ENCODE assay signal across 7 cellular contexts in the genomic region with DNA sequence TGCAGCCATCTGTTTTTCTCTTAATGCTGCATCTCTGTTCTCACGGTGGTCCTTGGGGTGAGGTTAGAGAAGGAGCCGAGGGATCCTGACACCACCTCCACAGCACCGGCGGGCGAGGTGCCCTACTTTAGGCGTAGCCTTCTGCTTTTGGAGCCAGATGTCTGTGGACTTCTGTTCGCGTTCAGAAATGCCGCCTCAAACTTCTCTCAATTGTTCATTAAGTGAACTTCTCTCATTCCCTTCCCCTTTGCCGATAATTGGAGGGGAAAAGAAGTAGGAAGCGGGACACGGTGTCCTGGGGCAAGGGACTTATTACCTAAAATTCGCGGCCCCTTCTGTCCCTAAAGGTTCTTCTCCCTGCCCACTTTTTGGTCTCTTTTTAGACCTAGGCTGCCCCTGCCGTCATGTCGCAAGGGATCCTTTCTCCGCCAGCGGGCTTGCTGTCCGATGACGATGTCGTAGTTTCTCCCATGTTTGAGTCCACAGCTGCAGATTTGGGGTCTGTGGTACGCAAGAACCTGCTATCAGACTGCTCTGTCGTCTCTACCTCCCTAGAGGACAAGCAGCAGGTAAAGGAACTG. TPM values are rescaled to one million over a fixed set of nuclear protein-coding genes. Genes with fewer than 3 reads are reported as not detected.
DNase-seq lines count a peak whose midpoint lies in the region; ATAC-seq, FAIRE-seq and TF ChIP-seq lines count a peak whose summit lies in the region.

No MANE protein-coding gene starts in this region.

- H3K27me3 ChIP-seq in MM.1S (replicated peaks; ENCODE audit: insufficient read depth, low read length) (no peaks in the 10 kb centered on the region), H1 (replicated peaks in 1 of 4; ENCODE audit: control insufficient read depth in 3 of 4, extremely low read depth in 1 of 4, insufficient read depth in 3 of 4, low read length in 3 of 4) (no peaks in the 10 kb centered on the region), rectal smooth muscle tissue (ENCODE audit: control insufficient read depth, insufficient read depth, low read length) (no peaks in the 10 kb centered on the region), body of pancreas (no peaks in the 10 kb centered on the region)

- peak overlapping the region; percentile 54 for H3K56ac ChIP-seq in H1 (replicated peaks; ENCODE audit: insufficient read length, low read depth, low read length)

- DNase-seq in MM.1S (peak; percentile 9), H1 (ENCODE audit: low read depth in 1 of 2, low spot score in 2 of 2) (peak in 1 of 2 experiments; percentile 53), GM10248 (ENCODE audit: extremely low spot score) (no peak), body of pancreas (no peak)
- DNase-seq in activated T-cell treated with anti-CD3 and anti-CD28 coated beads, Interleukin-2, amount 50 U/mL, for 1 hour, result no peak

- CTCF ChIA-PET in H1 (lab: Charles Lee; ENCODE audit: partially characterized antibody), result interaction anchor here (0.7 to 2.2 kb wide), 11 partner anchors 9 to 234 kb away, joined by 3 to 7 read pairs (median 3); no protein-coding TSS in a partner anchor
- CTCF ChIA-PET in GM10248 (lab: Yijun Ruan, JAX), result interaction anchor here (0.6 to 4.8 kb wide), 14 partner anchors 8 to 232 kb away, joined by 3 to 32 read pairs (median 3); a partner anchor contains a TSS

- peaks cover 8% of the 10 kb centered on the region for H3K23me2 ChIP-seq in H1 (ENCODE audit: low read depth, low read length)

- H3K79me2 ChIP-seq in MM.1S (ENCODE audit: low read length) (peaks cover 66% of the 10 kb centered on the region), H1 (ENCODE audit: control insufficient read depth in 1 of 2, insufficient read depth in 2 of 2, low read length in 2 of 2) (peaks cover 0 to 40% of the 10 kb centered on the region in 2 experiments; a peak in 2 of 4 replicates)

- H4K8ac ChIP-seq in H1 (ENCODE audit: extremely low read depth, insufficient read depth, low read length), result peak overlapping the region; percentile 81; the same call in 1 of the 2 replicates

- H3K23ac ChIP-seq in H1 (ENCODE audit: insufficient read length), result no peak overlapping the region

- peak overlapping the region; percentile 49 for H4K5ac ChIP-seq in H1 (ENCODE audit: insufficient read length, low read depth, low read length)

- H2BK120ac ChIP-seq in H1 (replicated peaks; ENCODE audit: low read depth, low read length), result no peak overlapping the region

- H2AFZ ChIP-seq in MM.1S (ENCODE audit: low read length), result peak overlapping the region; percentile 73
- H2AFZ ChIP-seq in H1 (ENCODE audit: low read length), result peak overlapping the region; percentile 28; the same call in 1 of the 2 replicates

- TF ChIP-seq EP300 in H1 (IDR thresholded peaks at IDR 0.05; ENCODE audit: borderline replicate concordance in 1 of 2, low read depth in 2 of 2, low read length in 2 of 2), result no peak

- no peak for FAIRE-seq in H1 (lab: Jason Lieb, UNC)

- peaks cover 5% of the 10 kb centered on the region; the same call in 1 of the 2 replicates for H3K4me1 ChIP-seq in MM.1S (ENCODE audit: low read length)
- no peaks in the 10 kb centered on the region; a peak in 2 of 7 replicates for H3K4me1 ChIP-seq in H1 (replicated peaks in 1 of 4; ENCODE audit: control insufficient read depth in 3 of 4, insufficient read depth in 4 of 4, low read length in 3 of 4)
- H3K4me1 ChIP-seq in rectal smooth muscle tissue (ENCODE audit: control insufficient read depth, insufficient read depth, low read length), result peaks cover 6% of the 10 kb centered on the region
- H3K4me1 ChIP-seq in body of pancreas, result peaks cover 21% of the 10 kb centered on the region

- no peak overlapping the region for H2BK12ac ChIP-seq in H1 (ENCODE audit: low read depth, low read length)

- peak overlapping the region; percentile 13 for H4K91ac ChIP-seq in H1 (replicated peaks; ENCODE audit: insufficient read length, low read length)

- peak overlapping the region; percentile 17 for H3K4ac ChIP-seq in H1 (replicated peaks; ENCODE audit: insufficient read length, low read depth, low read length)

- H3K4me2 ChIP-seq in MM.1S (ENCODE audit: low read depth, low read length) (peak overlapping the region; percentile 83), H1 (ENCODE audit: insufficient read depth in 1 of 2, low read depth in 2 of 2, low read length in 2 of 2) (peak overlapping the region; percentile 83 to 87)

- intact Hi-C loops in body of pancreas (cut with DNase I), result no loop called here

- H3K9me3 ChIP-seq in MM.1S (replicated peaks; ENCODE audit: insufficient read depth, low read length) (no peaks in the 10 kb centered on the region), H1 (ENCODE audit: insufficient read depth in 2 of 2, low read depth in 1 of 2, low read length in 1 of 2) (no peaks in the 10 kb centered on the region), body of pancreas (no peaks in the 10 kb centered on the region)

- TF ChIP-seq CTCF in MM.1S (IDR thresholded peaks at IDR 0.05; ENCODE audit: low read length), result no peak
- no peak for TF ChIP-seq CTCF in H1 (IDR thresholded peaks at IDR 0.05; ENCODE audit: control extremely low read depth in 1 of 3, insufficient read depth in 1 of 3, low read depth in 1 of 3, low read length in 3 of 3)
- TF ChIP-seq CTCF in GM10248 (IDR thresholded peaks at IDR 0.05; ENCODE audit: control extremely low read depth, extremely low read depth, low read depth, missing control alignments), result no peak
- TF ChIP-seq CTCF in body of pancreas (IDR thresholded peaks at IDR 0.05), result no peak

- no peak overlapping the region for H2BK15ac ChIP-seq in H1 (ENCODE audit: low read length)

- peak overlapping the region; percentile 27 for H3K18ac ChIP-seq in H1 (ENCODE audit: extremely low read depth, low read length)

- H2AK5ac ChIP-seq in H1 (ENCODE audit: low read depth, low read length), result no peak overlapping the region

- H3K4me3 ChIP-seq in MM.1S (ENCODE audit: low read length), result peak overlapping the region; percentile 77
- peak overlapping the region; percentile 91 to 100 (median 96) for H3K4me3 ChIP-seq in H1 (ENCODE audit: extremely low read depth in 1 of 4, insufficient read depth in 2 of 4, low read depth in 3 of 4, low read length in 4 of 4)
- peak overlapping the region; percentile 54 for H3K4me3 ChIP-seq in rectal smooth muscle tissue (ENCODE audit: low read length)
- H3K4me3 ChIP-seq in body of pancreas, result peak overlapping the region in 1 of 2 donors; percentile 6

- peaks cover 2% of the 10 kb centered on the region; the same call in 1 of the 2 replicates for H3K79me1 ChIP-seq in H1 (ENCODE audit: low read depth, low read length)

- POLR2A ChIA-PET in H1 (lab: Charles Lee; ENCODE audit: partially characterized antibody), result interaction anchor here (0.6 to 4.6 kb wide), 30 partner anchors 9 to 443 kb away, joined by 3 to 37 read pairs (median 4); a partner anchor contains a TSS
- POLR2A ChIA-PET in GM10248 (lab: Yijun Ruan, JAX), result no interaction called here

- peak overlapping the region; percentile 73; the same call in 1 of the 2 replicates for H3K27ac ChIP-seq in MM.1S (ENCODE audit: low read length)
- H3K27ac ChIP-seq in H1 (ENCODE audit: low read depth, low read length), result peak overlapping the region; percentile 91
- no peak overlapping the region for H3K27ac ChIP-seq in rectal smooth muscle tissue (ENCODE audit: low read depth, low read length)
- H3K27ac ChIP-seq in body of pancreas, result no peak overlapping the region

- peak overlapping the region; percentile 75; the same call in 1 of the 2 replicates for H2BK5ac ChIP-seq in H1 (ENCODE audit: low read depth, low read length)

- peaks cover 16% of the 10 kb centered on the region for H3F3A ChIP-seq in MM.1S (ENCODE audit: insufficient read depth, low read length)

- no peak; a peak in 1 of 3 replicates for TF ChIP-seq POLR2A in H1 (IDR thresholded peaks at IDR 0.05; ENCODE audit: control extremely low read depth in 1 of 2, low read depth in 2 of 2, low read length in 2 of 2)
- no peak for TF ChIP-seq POLR2A in body of pancreas (IDR thresholded peaks at IDR 0.05)

- ATAC-seq in GM19324 (IDR thresholded peaks at IDR 0.05; ENCODE audit: low FRiP score, unreplicated experiment) (peak; percentile 2), body of pancreas (no peak)

- no peaks in the 10 kb centered on the region for H3K9me2 ChIP-seq in MM.1S (replicated peaks; ENCODE audit: insufficient read depth, low read length)

- peaks cover 25% of the 10 kb centered on the region for H3K36me3 ChIP-seq in MM.1S (replicated peaks; ENCODE audit: insufficient read depth, low read length)
- H3K36me3 ChIP-seq in H1 (ENCODE audit: control insufficient read depth in 2 of 4, insufficient read depth in 4 of 4, low read length in 3 of 4), result peaks cover 28 to 53% (median 38%) of the 10 kb centered on the region in 4 experiments
- peaks cover 3% of the 10 kb centered on the region for H3K36me3 ChIP-seq in rectal smooth muscle tissue (ENCODE audit: control insufficient read depth, insufficient read depth, low read length)
- peaks cover 0 to 2% of the 10 kb centered on the region in 2 donors for H3K36me3 ChIP-seq in body of pancreas (replicated peaks in 1 of 2; ENCODE audit: insufficient read depth in 1 of 2, low read depth in 2 of 2)

- peak overlapping the region; percentile 60; the same call in 1 of the 2 replicates for H3K9ac ChIP-seq in MM.1S (ENCODE audit: low read length)
- peak overlapping the region; percentile 80 to 92 (median 86) for H3K9ac ChIP-seq in H1 (replicated peaks in 1 of 4; ENCODE audit: extremely low read depth in 1 of 4, low read depth in 3 of 4, low read length in 3 of 4)
- no peak overlapping the region for H3K9ac ChIP-seq in rectal smooth muscle tissue (ENCODE audit: low read length)

- no peak for TF ChIP-seq RAD21 in H1 (IDR thresholded peaks at IDR 0.05 in 1 of 2, conservative IDR thresholded peaks at IDR 0.05 in 1 of 2; ENCODE audit: low read depth in 2 of 2, low read length in 2 of 2)

- no peak overlapping the region for H2BK20ac ChIP-seq in H1 (ENCODE audit: low read length)

- no peak overlapping the region for H3K14ac ChIP-seq in H1 (ENCODE audit: insufficient read length)

- H4K20me1 ChIP-seq in MM.1S (ENCODE audit: insufficient read depth, low read length), result no peaks in the 10 kb centered on the region
- H4K20me1 ChIP-seq in H1 (replicated peaks in 1 of 2; ENCODE audit: control insufficient read depth in 1 of 2, insufficient read depth in 2 of 2, low read length in 2 of 2), result peaks cover 0 to 2% of the 10 kb centered on the region in 2 experiments

- 2% methylated on average over 23 of the region's 23 CpGs; no CpG with 5 or more reads in 1 of the 2 experiments for WGBS in H1 (ENCODE audit: extremely low coverage in 1 of 2, insufficient coverage in 1 of 2, insufficient read length in 1 of 2, insufficient replicate concordance in 2 of 2, low coverage in 1 of 2, low lambda C conversion rate in 2 of 2, missing lambda C conversion rate in 1 of 2), 2 experiments
- WGBS in body of pancreas, 2 donors, result 1% methylated on average over 21 to 23 of the region's 23 CpGs

RNA-seq across cellular contexts. Expression of a gene that starts 0.5 kb away (rescaled TPM):
- total RNA-seq in H1 (2021; fragmentation: NEBNext Ultra II Directional; extraction: Animal tissue kit (Norgen Biotek cat#: 25700)), result 67.1 and 68.1 TPM in 2 replicates
- polyA plus RNA-seq in H1 (2011; rRNA removed), result 26.4 and 33.3 TPM in 2 replicates
- 40.4 TPM for polyA plus RNA-seq in H1 (2011; cell fraction: cytosol; rRNA removed)
- polyA plus RNA-seq in H1 (2011; cell fraction: nucleus; rRNA removed), result 54.8 TPM
- 45.7 to 56.8 TPM (median 52.3 TPM) in 4 replicates for polyA plus RNA-seq in H1 (2012, experiment 1 of 2)
- 7.2 TPM for polyA plus RNA-seq in H1 (2012, experiment 2 of 2)
- polyA plus RNA-seq in H1 (2013, experiment 1 of 2), result 38.0 TPM
- 36.2 TPM for polyA plus RNA-seq in H1 (2013, experiment 2 of 2)
- 99.7 and 124 TPM in 2 replicates for polyA minus RNA-seq in H1 (2011; rRNA and poly(A)+ RNA removed)
- 44.8 TPM for polyA minus RNA-seq in H1 (2011; cell fraction: cytosol; rRNA and poly(A)+ RNA removed)
- polyA minus RNA-seq in H1 (2011; cell fraction: nucleus; rRNA and poly(A)+ RNA removed), result 84.4 TPM
- total RNA-seq in body of pancreas, result under 1 TPM in 1 of 2 donors, not detected in 1; 0.26 TPM

RNA-seq across cellular contexts. Expression of a gene that starts 0.9 kb away (rescaled TPM):
- 75.8 and 78.5 TPM in 2 replicates for total RNA-seq in H1 (2021; fragmentation: NEBNext Ultra II Directional; extraction: Animal tissue kit (Norgen Biotek cat#: 25700))
- polyA plus RNA-seq in H1 (2011; rRNA removed), result 28.8 and 37.8 TPM in 2 replicates
- 50.7 TPM for polyA plus RNA-seq in H1 (2011; cell fraction: cytosol; rRNA removed)
- 75.4 TPM for polyA plus RNA-seq in H1 (2011; cell fraction: nucleus; rRNA removed)
- polyA plus RNA-seq in H1 (2012, experiment 1 of 2), result 53.4 to 80.1 TPM (median 59.0 TPM) in 4 replicates
- polyA plus RNA-seq in H1 (2012, experiment 2 of 2), result 4.7 TPM
- 63.7 TPM for polyA plus RNA-seq in H1 (2013, experiment 1 of 2)
- polyA plus RNA-seq in H1 (2013, experiment 2 of 2), result 52.6 TPM
- polyA minus RNA-seq in H1 (2011; rRNA and poly(A)+ RNA removed), result 47.0 and 51.9 TPM in 2 replicates
- polyA minus RNA-seq in H1 (2011; cell fraction: cytosol; rRNA and poly(A)+ RNA removed), result 24.9 TPM
- polyA minus RNA-seq in H1 (2011; cell fraction: nucleus; rRNA and poly(A)+ RNA removed), result 55.9 TPM
- total RNA-seq in body of pancreas, result 10 to 100 TPM; 44.9 to 52.1 TPM

RNA-seq across cellular contexts. Expression of a gene that starts 33.8 kb away (rescaled TPM):
- 43.6 and 45.7 TPM in 2 replicates for total RNA-seq in H1 (2021; fragmentation: NEBNext Ultra II Directional; extraction: Animal tissue kit (Norgen Biotek cat#: 25700))
- polyA plus RNA-seq in H1 (2011; rRNA removed), result 20.9 and 32.6 TPM in 2 replicates
- 34.0 TPM for polyA plus RNA-seq in H1 (2011; cell fraction: cytosol; rRNA removed)
- polyA plus RNA-seq in H1 (2011; cell fraction: nucleus; rRNA removed), result 30.4 TPM
- polyA plus RNA-seq in H1 (2012, experiment 1 of 2), result 23.2 to 33.8 TPM (median 26.3 TPM) in 4 replicates
- 6.4 TPM for polyA plus RNA-seq in H1 (2012, experiment 2 of 2)
- 28.1 TPM for polyA plus RNA-seq in H1 (2013, experiment 1 of 2)
- polyA plus RNA-seq in H1 (2013, experiment 2 of 2), result 26.8 TPM
- polyA minus RNA-seq in H1 (2011; rRNA and poly(A)+ RNA removed), result 37.6 and 45.6 TPM in 2 replicates
- polyA minus RNA-seq in H1 (2011; cell fraction: cytosol; rRNA and poly(A)+ RNA removed), result 16.2 TPM
- 43.9 TPM for polyA minus RNA-seq in H1 (2011; cell fraction: nucleus; rRNA and poly(A)+ RNA removed)
- 10 to 100 TPM in 1 of 2 donors, 1 to 10 TPM in 1; 6.6 to 16.6 TPM for total RNA-seq in body of pancreas

RNA-seq across cellular contexts. Expression of a gene that starts 40.1 kb away (rescaled TPM):
- total RNA-seq in H1 (2021; fragmentation: NEBNext Ultra II Directional; extraction: Animal tissue kit (Norgen Biotek cat#: 25700)), result 0.63 and 0.89 TPM in 2 replicates
- polyA plus RNA-seq in H1 (2011; rRNA removed), result 0.46 and 0.48 TPM in 2 replicates
- polyA plus RNA-seq in H1 (2011; cell fraction: cytosol; rRNA removed), result 0.83 TPM
- not detected for polyA plus RNA-seq in H1 (2011; cell fraction: nucleus; rRNA removed)
- polyA plus RNA-seq in H1 (2012, experiment 1 of 2), result 0.49 to 2.0 TPM (median 0.77 TPM) in 4 replicates
- 0.41 TPM for polyA plus RNA-seq in H1 (2012, experiment 2 of 2)
- 0.79 TPM for polyA plus RNA-seq in H1 (2013, experiment 1 of 2)
- 0.87 TPM for polyA plus RNA-seq in H1 (2013, experiment 2 of 2)
- 0.51 TPM in 1 of 2 replicates, not detected in the other for polyA minus RNA-seq in H1 (2011; rRNA and poly(A)+ RNA removed)
- polyA minus RNA-seq in H1 (2011; cell fraction: cytosol; rRNA and poly(A)+ RNA removed), result not detected
- polyA minus RNA-seq in H1 (2011; cell fraction: nucleus; rRNA and poly(A)+ RNA removed), result not detected
- 1 to 10 TPM in 1 of 2 donors, not detected in 1; 7.5 TPM for total RNA-seq in body of pancreas

Comparison
In these comparisons a context has a peak if more than half of its experiments do, and no peak if none do; other contexts are left out.
1. H3K27ac ChIP-seq: peak in MM.1S (single experiment) and H1 (single experiment); none in rectal smooth muscle tissue (single experiment) and body of pancreas (0 of 4).
2. RNA of a gene that starts 0.5 kb away (total RNA-seq): 67.1 to 68.1 TPM in H1; 0.26 TPM in body of pancreas; every median in the first group is over 10 times any median in the second.